Comparison of ENCODE assay signal across 20 cellular contexts in genomic region chr6:108350528-108350927, GRCh38. TPM values are rescaled to one million over a fixed set of nuclear protein-coding genes. Genes with fewer than 3 reads are reported as not detected.
DNase-seq lines count a peak whose midpoint lies in the region; ATAC-seq, FAIRE-seq and TF ChIP-seq lines count a peak whose summit lies in the region.
"Had no signal": no experiment of that assay in that cellular context is flagged by ENCODE, and none has a peak within 500 bp of the region (broad histone marks: within the 10 kb centered on the region; RNA-seq: fewer than 3 reads in every experiment).

No MANE protein-coding gene starts in this region.

- no peak for TF ChIP-seq CTCF in vagina (IDR thresholded peaks at IDR 0.05)

- peak; percentile 77 for ATAC-seq in GM19463 (IDR thresholded peaks at IDR 0.05; ENCODE audit: unreplicated experiment)
- ATAC-seq in HG02973 (IDR thresholded peaks at IDR 0.05; ENCODE audit: unreplicated experiment): peak; percentile 33
- no peak for ATAC-seq in GM19351 (IDR thresholded peaks at IDR 0.05; ENCODE audit: unreplicated experiment)
- ATAC-seq: A549; stimulated activated naive CD8-positive, alpha-beta T cell treated with anti-CD3 and anti-CD28 coated beads, Interleukin-15, Interleukin-2, amounts not matched to agents 100 U/mL and 50 U/mL, for 24 hours; upper lobe of right lung had no signal

- H3K27ac ChIP-seq in vagina: no peak overlapping the region
- H3K27ac ChIP-seq: A549, upper lobe of right lung had no signal

- no peak for TF ChIP-seq POLR2A in vagina (IDR thresholded peaks at IDR 0.05)

- H3K4me3 ChIP-seq in vagina: no peak overlapping the region
- H3K4me3 ChIP-seq: A549, upper lobe of right lung had no signal

- no peaks in the 10 kb centered on the region for H3K36me3 ChIP-seq in vagina
- H3K36me3 ChIP-seq: upper lobe of right lung had no signal

- FAIRE-seq in GM18507 (lab: Jason Lieb, UNC): peak; percentile 84
- FAIRE-seq: A549, keratinocyte had no signal

- DNase-seq in GM18507 (ENCODE audit: extremely low spot score, insufficient read length, low read depth): peak; percentile 4
- peak; percentile 24 for DNase-seq in glomerular visceral epithelial cell (ENCODE audit: extremely low spot score)
- no peak for DNase-seq in NCI-H345 (lab: John Stamatoyannopoulos, UW)
- no peak for DNase-seq in NCI-H82 (lab: John Stamatoyannopoulos, UW)
- no peak for DNase-seq in vagina (ENCODE audit: extremely low spot score in 2 of 2)
- DNase-seq: activated CD4-positive, alpha-beta T cell treated with anti-CD3 and anti-CD28 coated beads, Interleukin-2, amount 50 U/mL, for 1 hour; activated naive CD4-positive, alpha-beta T cell treated with anti-CD3 and anti-CD28 coated beads, Interleukin-2, amount 50 U/mL, for 16 hours; activated T-cell treated with anti-CD3 and anti-CD28 coated beads for 4 hours; DMS53; H9; NCI-H1105; NCI-H2171; SK-N-SH; stimulated activated naive CD8-positive, alpha-beta T cell treated with anti-CD3 and anti-CD28 coated beads, Interleukin-15, Interleukin-2, amounts not matched to agents 100 U/mL and 50 U/mL, for 24 hours; upper lobe of right lung had no signal

- H3K27me3 ChIP-seq in vagina: no peaks in the 10 kb centered on the region
- H3K27me3 ChIP-seq: upper lobe of right lung had no signal

- H3K4me1 ChIP-seq in vagina: no peaks in the 10 kb centered on the region
- H3K4me1 ChIP-seq: A549, upper lobe of right lung had no signal

- H3K9me3 ChIP-seq in vagina: no peaks in the 10 kb centered on the region
- H3K9me3 ChIP-seq: A549, SK-N-SH, upper lobe of right lung had no signal

- intact Hi-C loops in vagina (cut with DNase I): no loop called here

RNA-seq across cellular contexts. Expression of gene AFG1L, which starts 55.7 kb away (rescaled TPM):
- 3.7 TPM for total RNA-seq in vagina

Comparison
In these comparisons a context has a peak if more than half of its experiments do, and no peak if none do; other contexts are left out.
1. DNase-seq: peak in GM18507 (single experiment) and glomerular visceral epithelial cell (single experiment); none in NCI-H345 (single experiment), NCI-H82 (single experiment) and vagina (0 of 2).